In the genomic region with DNA sequence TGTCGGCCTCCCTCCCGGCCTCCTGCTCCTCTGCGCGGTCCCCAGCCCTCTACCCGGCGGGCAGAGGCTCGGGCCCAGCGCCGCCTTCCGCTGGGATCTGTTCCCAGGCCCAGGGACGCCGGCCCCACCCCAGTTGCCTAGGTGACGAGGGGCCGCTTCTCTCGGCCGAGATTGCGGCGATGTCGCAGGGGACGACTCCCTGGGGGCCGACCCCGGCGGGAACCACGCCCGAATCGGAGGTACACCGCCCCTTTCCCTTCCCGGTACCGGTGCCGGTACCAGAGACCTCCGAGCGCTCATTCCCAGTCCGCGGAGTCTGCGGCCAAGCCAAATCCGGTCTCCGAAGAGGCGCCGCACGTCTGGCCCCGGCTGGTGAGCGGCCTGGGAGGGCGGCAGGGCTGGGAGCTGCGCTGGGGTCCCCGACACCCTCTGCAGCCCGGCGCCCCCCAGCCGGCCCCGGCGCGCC, we compare ENCODE assay signal across 8 cellular contexts. TPM values are rescaled to one million over a fixed set of nuclear protein-coding genes. Genes with fewer than 3 reads are reported as not detected.
DNase-seq lines count a peak whose midpoint lies in the region; ATAC-seq and TF ChIP-seq lines count a peak whose summit lies in the region.

CABCOCO1 (plus strand) TSS at position 136 of the 466 bp plus-strand sequence; CDS start at position 180, 44 bp downstream.

- no peak within 1 kb of the TSS for H3K4me3 Mint-ChIP-seq in stimulated activated naive CD8-positive, alpha-beta T cell treated with anti-CD3 and anti-CD28 coated beads, Interleukin-15, amount 100 ng/mL, for 72 hours

- TF ChIP-seq POLR2A in body of pancreas (IDR thresholded peaks at IDR 0.05): no peak

- H3K27ac ChIP-seq in body of pancreas (peak within 1 kb of the TSS in 3 of 4 donors; percentile 25 to 50 (median 29)), psoas muscle (no peak within 1 kb of the TSS)

- ATAC-seq in stimulated activated naive CD8-positive, alpha-beta T cell treated with anti-CD3 and anti-CD28 coated beads, Interleukin-15, amount 100 ng/mL, for 72 hours: peak; percentile 42
- no peak for ATAC-seq in stimulated activated naive CD8-positive, alpha-beta T cell treated with anti-CD3 and anti-CD28 coated beads, Interleukin-15, Interleukin-2, amounts not matched to agents 100 U/mL and 50 U/mL, for 24 hours
- ATAC-seq in body of pancreas (peak; percentile 87), psoas muscle (peak; percentile 58 to 87 (median 77)), HG03521 (IDR thresholded peaks at IDR 0.05; ENCODE audit: unreplicated experiment) (no peak)

- H3K9me3 Mint-ChIP-seq in stimulated activated naive CD8-positive, alpha-beta T cell treated with anti-CD3 and anti-CD28 coated beads, Interleukin-15, amount 100 ng/mL, for 72 hours: no peaks in the 10 kb centered on the region

- no peaks in the 10 kb centered on the region for H3K4me1 Mint-ChIP-seq in stimulated activated naive CD8-positive, alpha-beta T cell treated with anti-CD3 and anti-CD28 coated beads, Interleukin-15, amount 100 ng/mL, for 72 hours

- peaks cover 43% of the 10 kb centered on the region for H3K27me3 Mint-ChIP-seq in stimulated activated naive CD8-positive, alpha-beta T cell treated with anti-CD3 and anti-CD28 coated beads, Interleukin-15, amount 100 ng/mL, for 72 hours

- no peaks in the 10 kb centered on the region for H3K27me3 ChIP-seq in body of pancreas
- peaks cover 0 to 8% (median 0%) of the 10 kb centered on the region in 3 donors for H3K27me3 ChIP-seq in psoas muscle (ENCODE audit: insufficient read depth in 3 of 3, low read length in 2 of 3)

- WGBS in body of pancreas, 2 donors: 1 to 4% methylated on average over 27 to 50 of the region's 51 CpGs
- WGBS in psoas muscle, 3 donors: 1 to 3% (median 2%) methylated on average over 47 to 51 of the region's 51 CpGs

- H3K4me3 ChIP-seq in body of pancreas: peak within 1 kb of the TSS; percentile 9 to 22
- peak within 1 kb of the TSS; percentile 70 for H3K4me3 ChIP-seq in psoas muscle

- H3K9me3 ChIP-seq in body of pancreas: no peaks in the 10 kb centered on the region
- no peaks in the 10 kb centered on the region for H3K9me3 ChIP-seq in psoas muscle

- DNase-seq in stimulated activated naive CD8-positive, alpha-beta T cell treated with anti-CD3 and anti-CD28 coated beads, Interleukin-15, amount 100 ng/mL, for 72 hours: no peak
- no peak for DNase-seq in stimulated activated naive CD8-positive, alpha-beta T cell treated with anti-CD3 and anti-CD28 coated beads, Interleukin-15, Interleukin-2, amounts not matched to agents 100 U/mL and 50 U/mL, for 24 hours
- DNase-seq in body of pancreas: peak; percentile 39 to 70 (median 56)
- peak; percentile 30 for DNase-seq in iPS DF 19.7 (ENCODE audit: low read depth, low spot score)
- peak; percentile 42 to 67 for DNase-seq in psoas muscle
- DNase-seq in activated CD8-positive, alpha-beta memory T cell treated with anti-CD3 and anti-CD28 coated beads for 24 hours: no peak
- no peak for DNase-seq in CD1c-positive myeloid dendritic cell (ENCODE audit: extremely low spot score)

- H3K4me1 ChIP-seq in body of pancreas (peaks cover 7% of the 10 kb centered on the region), psoas muscle (peaks cover 3% of the 10 kb centered on the region)

- no peak within 1 kb of the TSS for H3K27ac Mint-ChIP-seq in stimulated activated naive CD8-positive, alpha-beta T cell treated with anti-CD3 and anti-CD28 coated beads, Interleukin-15, amount 100 ng/mL, for 72 hours

- intact Hi-C loops in body of pancreas (cut with DNase I) (no loop called here), psoas muscle (cut with DNase I) (no loop called here)

- no peaks in the 10 kb centered on the region for H3K36me3 ChIP-seq in body of pancreas (replicated peaks in 1 of 2; ENCODE audit: insufficient read depth in 1 of 2, low read depth in 2 of 2)
- no peaks in the 10 kb centered on the region for H3K36me3 ChIP-seq in psoas muscle (ENCODE audit: insufficient read depth in 1 of 2, low read depth in 1 of 2)

- peak in 1 of 7 experiments; percentile 20 for TF ChIP-seq CTCF in body of pancreas (IDR thresholded peaks at IDR 0.05)
- TF ChIP-seq CTCF in psoas muscle (IDR thresholded peaks at IDR 0.05): peak; percentile 12

RNA-seq across cellular contexts. Expression of gene CABCOCO1, which starts in this region (rescaled TPM):
- total RNA-seq in body of pancreas: not detected
- total RNA-seq in psoas muscle: not detected
- under 1 TPM in 2 of 3 donors, not detected in 1; 0.03 to 0.04 TPM for polyA plus RNA-seq in psoas muscle

Comparison
In these comparisons a context has a peak if more than half of its experiments do, and no peak if none do; other contexts are left out.
1. Peak in DNase-seq, ATAC-seq, H3K4me3 ChIP-seq and H3K27ac ChIP-seq in body of pancreas; RNA of the gene not detected or under 1 TPM.
2. Peak in DNase-seq, ATAC-seq and H3K4me3 ChIP-seq in psoas muscle; RNA of the gene not detected or under 1 TPM.